16 cellular contexts compared by ENCODE assay signal in genomic region chr2:6791682-6792081, GRCh38.
A peak's percentile ranks its signal among the peaks of the same experiment; 100 is the strongest.
DNase-seq lines count a peak whose midpoint lies in the region; ATAC-seq, FAIRE-seq and TF ChIP-seq lines count a peak whose summit lies in the region.
"Had no signal": no experiment of that assay in that cellular context is flagged by ENCODE, and none has a peak within 500 bp of the region (broad histone marks: within the 10 kb centered on the region; RNA-seq: fewer than 3 reads in every experiment).

No MANE protein-coding gene starts in this region.

- 4% methylated on average over 4 of the region's 4 CpGs for WGBS in A549 (ENCODE audit: missing lambda C conversion rate)
- 3% methylated on average over 4 of the region's 4 CpGs for WGBS in K562 (ENCODE audit: insufficient coverage, low coverage, missing lambda C conversion rate)

- peak in 1 of 2 experiments; percentile 27 for DNase-seq in A549 (ENCODE audit: low read depth in 1 of 2, low spot score in 1 of 2)
- no peak for DNase-seq in GM12865 (ENCODE audit: low read depth)
- peak; percentile 25 for DNase-seq in NCI-H146 treated with DMSO at 0.1 percent for 48 hours (lab: John Stamatoyannopoulos, UW; ENCODE audit: unreplicated experiment)
- peak in 2 of 4 experiments; percentile 26 to 30 for DNase-seq in K562 (ENCODE audit: extremely low read depth in 1 of 4, low spot score in 3 of 4)
- DNase-seq in osteoblast (ENCODE audit: insufficient read length, low spot score, missing footprints): no peak
- DNase-seq in effector CD8-positive, alpha-beta T cell (lab: John Stamatoyannopoulos, UW): no peak
- no peak for DNase-seq in activated CD4-positive, alpha-beta T cell treated with anti-CD3 and anti-CD28 coated beads for 1 hour
- DNase-seq: activated CD8-positive, alpha-beta memory T cell treated with anti-CD3 and anti-CD28 coated beads, Interleukin-2, amount 10 ng/mL, durations not matched to agents 7 days and 5 days; activated gamma-delta T cell treated with Interleukin-2 at 50 U/mL for 16 hours; dermis blood vessel endothelial cell; hypothalamus; left ventricle myocardium inferior; NCI-H1694 had no signal

- POLR2A ChIA-PET in A549 (lab: Yijun Ruan, JAX): no interaction called here
- POLR2A ChIA-PET in K562 (lab: Yijun Ruan, JAX): no interaction called here

- TF ChIP-seq RAD21 in A549 (conservative IDR thresholded peaks at IDR 0.05 in 1 of 2, IDR thresholded peaks at IDR 0.05 in 1 of 2) (no peak), K562 (CRISPR knock-in tag; conservative IDR thresholded peaks at IDR 0.05 in 1 of 2, IDR thresholded peaks at IDR 0.05 in 1 of 2) (peak in 1 of 2 experiments; percentile 27; a peak in 2 of 4 replicates)

- H3K27ac ChIP-seq in A549: no peak overlapping the region
- H3K27ac ChIP-seq in K562 (ENCODE audit: extremely low read depth, low read depth, low read length): no peak overlapping the region
- no peak overlapping the region for H3K27ac ChIP-seq in osteoblast (ENCODE audit: low read depth, low read length)
- H3K27ac ChIP-seq: left ventricle myocardium inferior, SJSA1, VCaP had no signal

- CTCF ChIA-PET in A549 (lab: Yijun Ruan, JAX): interaction anchor here (5.1 kb wide), 1 partner anchor 18 kb away, joined by 44 read pairs; no protein-coding TSS in a partner anchor
- CTCF ChIA-PET in K562 (lab: Yijun Ruan, JAX; ENCODE audit: low intra/inter-chr PET ratio): no interaction called here

- in situ Hi-C loops in K562 (cut with MboI): no loop called here

- H4K20me1 ChIP-seq in K562 (replicated peaks; ENCODE audit: control insufficient read depth, insufficient read depth, low read length) (no peaks in the 10 kb centered on the region), osteoblast (ENCODE audit: insufficient read depth, low read length) (no peaks in the 10 kb centered on the region)

- intact Hi-C loops in K562 (cut with micrococcal nuclease): no loop called here

- no peak for TF ChIP-seq EP300 in A549 (IDR thresholded peaks at IDR 0.05)
- TF ChIP-seq EP300 in K562 (IDR thresholded peaks at IDR 0.05; ENCODE audit: low read length): no peak

- no peaks in the 10 kb centered on the region for H3K79me2 ChIP-seq in K562 (ENCODE audit: control insufficient read depth, insufficient read depth, low read length)
- H3K79me2 ChIP-seq in osteoblast (ENCODE audit: insufficient read depth, low read length): no peaks in the 10 kb centered on the region

- no peak overlapping the region for H2AFZ ChIP-seq in K562 (ENCODE audit: low read depth, low read length)
- H2AFZ ChIP-seq in osteoblast (ENCODE audit: low read length): no peak overlapping the region

- no peak overlapping the region for H3K4me3 ChIP-seq in A549
- no peak overlapping the region for H3K4me3 ChIP-seq in GM12865 (ENCODE audit: low read depth, low read length)
- H3K4me3 ChIP-seq in K562: no peak overlapping the region
- no peak overlapping the region for H3K4me3 ChIP-seq in osteoblast (ENCODE audit: insufficient read depth, low read length)
- H3K4me3 ChIP-seq: left ventricle myocardium inferior, SJSA1 had no signal

- H3K4me2 ChIP-seq in A549 (no peak overlapping the region), K562 (ENCODE audit: insufficient read depth, low read length) (no peak overlapping the region), osteoblast (ENCODE audit: insufficient read depth, low read length) (no peak overlapping the region)

- H3K9ac ChIP-seq in K562 (ENCODE audit: insufficient read depth in 1 of 2, low read depth in 2 of 2, low read length in 2 of 2): no peak overlapping the region

- FAIRE-seq in A549 (lab: Jason Lieb, UNC): no peak
- FAIRE-seq in K562 (lab: Jason Lieb, UNC): peak; percentile 19

- TF ChIP-seq CTCF in A549 (IDR thresholded peaks at IDR 0.05): no peak
- peak; percentile 25 for TF ChIP-seq CTCF in GM12865 (IDR thresholded peaks at IDR 0.05; ENCODE audit: insufficient read depth, low read depth, low read length, missing control alignments)
- peak; percentile 40 to 53 (median 43); a peak in 5 of 6 replicates for TF ChIP-seq CTCF in K562 (IDR thresholded peaks at IDR 0.05 in 2 of 3, conservative IDR thresholded peaks at IDR 0.05 in 1 of 3; ENCODE audit: insufficient read depth in 2 of 3, low read depth in 1 of 3, low read length in 3 of 3)
- no peak for TF ChIP-seq CTCF in osteoblast (IDR thresholded peaks at IDR 0.05; ENCODE audit: extremely low read depth, low read depth, low read length)

- no TSS peak for BruUV-seq in K562 (replicated peaks; lab: Mats Ljungman, UMichigan)

- H3K36me3 ChIP-seq in K562 (ENCODE audit: control insufficient read depth, insufficient read depth, low read length) (no peaks in the 10 kb centered on the region), osteoblast (ENCODE audit: insufficient read depth, low read length) (no peaks in the 10 kb centered on the region)
- H3K36me3 ChIP-seq: left ventricle myocardium inferior, SJSA1 had no signal

- H3K27me3 ChIP-seq in K562 (ENCODE audit: control insufficient read depth in 2 of 2, insufficient read depth in 2 of 2, low read length in 2 of 2) (peaks cover 10 to 13% of the 10 kb centered on the region in 2 experiments; a peak in 4 of 5 replicates), osteoblast (ENCODE audit: insufficient read depth, low read length) (no peaks in the 10 kb centered on the region)
- H3K27me3 ChIP-seq: SJSA1 had no signal

- H3K9me3 ChIP-seq in A549 (no peaks in the 10 kb centered on the region), K562 (replicated peaks; ENCODE audit: control insufficient read depth, insufficient read depth, low read depth, low read length) (no peaks in the 10 kb centered on the region), osteoblast (ENCODE audit: low read depth, low read length) (no peaks in the 10 kb centered on the region)
- H3K9me3 ChIP-seq: left ventricle myocardium inferior had no signal

- ATAC-seq in A549 (peak; percentile 69 to 84; a peak in 4 of 6 replicates), K562 (peak; percentile 84), HG03342 (IDR thresholded peaks at IDR 0.05; ENCODE audit: unreplicated experiment) (no peak)
- ATAC-seq: activated CD8-positive, alpha-beta memory T cell treated with anti-CD3 and anti-CD28 coated beads, Interleukin-2, amount 10 ng/mL, durations not matched to agents 7 days and 5 days had no signal

- no peaks in the 10 kb centered on the region for H3K9me1 ChIP-seq in K562 (ENCODE audit: control insufficient read depth, insufficient read depth, low read length)

- TF ChIP-seq POLR2A in A549 (IDR thresholded peaks at IDR 0.05; ENCODE audit: low read length): no peak
- no peak for TF ChIP-seq POLR2A in K562 (conservative IDR thresholded peaks at IDR 0.05)

- H3K4me1 ChIP-seq in A549 (no peaks in the 10 kb centered on the region), K562 (replicated peaks in 1 of 2; ENCODE audit: control insufficient read depth in 2 of 2, insufficient read depth in 2 of 2, low read length in 2 of 2) (no peaks in the 10 kb centered on the region), osteoblast (ENCODE audit: insufficient read depth, low read length) (no peaks in the 10 kb centered on the region)
- H3K4me1 ChIP-seq: left ventricle myocardium inferior, SJSA1 had no signal

TF ChIP-seq in A549, 52 proteins besides CTCF, POLR2A, EP300 and RAD21 (continues in another document):
- TF ChIP-seq HES2 (IDR thresholded peaks at IDR 0.05) (no peak), TP53 (CRISPR knock-in tag; IDR thresholded peaks at IDR 0.05) (no peak), CHD2 (IDR thresholded peaks at IDR 0.05; ENCODE audit: low read length, partially characterized antibody) (no peak), RNF2 (IDR thresholded peaks at IDR 0.05; ENCODE audit: borderline replicate concordance, low read depth) (no peak), JUNB (IDR thresholded peaks at IDR 0.05) (no peak), HOXB13 (CRISPR knock-in tag; IDR thresholded peaks at IDR 0.05; ENCODE audit: low read depth) (no peak), PHF8 (IDR thresholded peaks at IDR 0.05; ENCODE audit: borderline replicate concordance, low read depth) (no peak), FOSL2 (IDR thresholded peaks at IDR 0.05) (no peak), FOSL2 (CRISPR knock-in tag; IDR thresholded peaks at IDR 0.05) (no peak)

TF ChIP-seq in K562, 482 proteins besides CTCF, POLR2A, EP300 and RAD21:
- TF ChIP-seq MITF (IDR thresholded peaks at IDR 0.05) (no peak), C11orf30 (IDR thresholded peaks at IDR 0.05; ENCODE audit: low read depth) (no peak), ZNF431 (CRISPR knock-in tag; IDR thresholded peaks at IDR 0.05) (no peak), YBX1 (IDR thresholded peaks at IDR 0.05) (no peak), IFI16 (CRISPR knock-in tag; IDR thresholded peaks at IDR 0.05) (no peak), ZNF655 (CRISPR knock-in tag; IDR thresholded peaks at IDR 0.05) (no peak)
TF ChIP-seq in K562: peak in this region for 0.

Comparison
In these comparisons a context has a peak if more than half of its experiments do, and no peak if none do; other contexts are left out.
1. CTCF ChIP-seq: peak in GM12865 (single experiment) and K562 (3 of 3); none in A549 (single experiment) and osteoblast (single experiment).
2. Of the 35 proteins assayed by ChIP-seq in both K562 and A549: peak only in K562: CTCF; only in A549: none; in both: none; in neither: 33; mixed calls (peak in some experiments, not most) for 1.